In genomic region chr18:26909599-26910290, GRCh38 we compare ENCODE assay signal across 2 cellular contexts.
TF ChIP-seq lines count a peak whose summit lies in the region.

No MANE protein-coding gene starts in this region.

TF ChIP-seq in HepG2, 621 proteins besides CTCF, POLR2A, EP300 and RAD21 (continues in another document):
- TF ChIP-seq ZNF782 (CRISPR knock-in tag; IDR thresholded peaks at IDR 0.05; ENCODE audit: borderline replicate concordance) (no peak), HES4 (CRISPR knock-in tag; IDR thresholded peaks at IDR 0.05; ENCODE audit: borderline replicate concordance) (no peak), AGO2 (optimal IDR thresholded peaks at IDR 0.05; ENCODE audit: low read depth, low read length) (no peak), DDIT3 (CRISPR knock-in tag; IDR thresholded peaks at IDR 0.05) (no peak), BCLAF1 (IDR thresholded peaks at IDR 0.05) (no peak), TARDBP (CRISPR knock-in tag; IDR thresholded peaks at IDR 0.05) (no peak), ZUFSP (CRISPR knock-in tag; IDR thresholded peaks at IDR 0.05; ENCODE audit: borderline replicate concordance) (no peak), HDAC6 (IDR thresholded peaks at IDR 0.05; ENCODE audit: low read depth, low read length) (no peak), HIVEP1 (CRISPR knock-in tag; IDR thresholded peaks at IDR 0.05) (no peak), ZNF670 (CRISPR knock-in tag; IDR thresholded peaks at IDR 0.05; ENCODE audit: borderline replicate concordance) (no peak), HMGA1 (CRISPR knock-in tag; conservative IDR thresholded peaks at IDR 0.05) (no peak), ZNF160 (CRISPR knock-in tag; IDR thresholded peaks at IDR 0.05) (no peak), SP4 (CRISPR knock-in tag; IDR thresholded peaks at IDR 0.05) (no peak), CHD2 (IDR thresholded peaks at IDR 0.05; ENCODE audit: low read depth, low read length) (no peak), ZC3H13 (CRISPR knock-in tag; IDR thresholded peaks at IDR 0.05) (no peak), PBX2 (CRISPR knock-in tag; IDR thresholded peaks at IDR 0.05) (no peak)

TF ChIP-seq in H1, 55 proteins besides CTCF, POLR2A, EP300 and RAD21:
- TF ChIP-seq JUND (IDR thresholded peaks at IDR 0.05; ENCODE audit: low read length), result peak; percentile 81; the same call in 1 of the 2 replicates
- no peak for TF ChIP-seq POU5F1 (IDR thresholded peaks at IDR 0.05; ENCODE audit: low read depth, low read length)
